Comparison of ENCODE assay signal across 10 cellular contexts in the genomic region with DNA sequence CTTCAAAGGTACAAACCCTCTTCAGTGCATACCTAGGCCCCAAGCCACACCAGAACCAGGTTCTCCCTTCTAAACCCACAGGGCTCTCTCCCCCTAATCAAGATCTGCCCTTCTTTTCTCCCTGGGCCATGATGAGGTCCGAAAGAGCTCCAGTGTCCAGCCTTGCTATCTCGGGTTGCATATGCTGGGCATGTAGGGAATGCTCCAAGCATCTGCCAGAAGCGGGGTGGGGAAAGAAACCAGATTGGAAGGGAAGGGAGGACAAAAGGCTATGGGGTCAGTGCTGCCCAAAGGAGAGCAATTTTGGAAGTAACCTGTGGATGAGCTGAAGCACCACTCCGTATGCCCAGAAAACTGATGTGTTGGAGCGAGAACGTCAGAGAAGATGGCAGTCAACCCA. TPM values are rescaled to one million over a fixed set of nuclear protein-coding genes. Genes with fewer than 3 reads are reported as not detected.
DNase-seq lines count a peak whose midpoint lies in the region; ATAC-seq and TF ChIP-seq lines count a peak whose summit lies in the region.
"Had no signal": no experiment of that assay in that cellular context is flagged by ENCODE, and none has a peak within 500 bp of the region (broad histone marks: within the 10 kb centered on the region; RNA-seq: fewer than 3 reads in every experiment).

No MANE protein-coding gene starts in this region.

- H3K27me3 ChIP-seq in OCI-LY1 (ENCODE audit: insufficient read depth, low read length) (no peaks in the 10 kb centered on the region), rectal smooth muscle tissue (ENCODE audit: control insufficient read depth, insufficient read depth, low read length) (no peaks in the 10 kb centered on the region), gastroesophageal sphincter (no peaks in the 10 kb centered on the region)

- no peaks in the 10 kb centered on the region for H3K9me2 ChIP-seq in OCI-LY1 (ENCODE audit: low read depth, low read length)

- H3K9ac ChIP-seq in OCI-LY1 (ENCODE audit: low read length): peak overlapping the region; percentile 97; the same call in 1 of the 2 replicates
- H3K9ac ChIP-seq in rectal smooth muscle tissue (ENCODE audit: low read length): no peak overlapping the region

- H3K79me2 ChIP-seq in OCI-LY1 (ENCODE audit: insufficient read depth, low read length): peaks cover 31% of the 10 kb centered on the region

- no peak for TF ChIP-seq POLR2A in gastroesophageal sphincter (IDR thresholded peaks at IDR 0.05)

- H3K4me3 ChIP-seq in OCI-LY1 (ENCODE audit: low read depth, low read length, poor library complexity, severe bottlenecking): peak overlapping the region; percentile 77
- peak overlapping the region; percentile 30 for H3K4me3 ChIP-seq in rectal smooth muscle tissue (ENCODE audit: low read length)
- H3K4me3 ChIP-seq in gastroesophageal sphincter: peak overlapping the region in 1 of 2 donors; percentile 94

- DNase-seq in activated T-cell treated with anti-CD3 and anti-CD28 coated beads, Interleukin-2, amount 50 U/mL, for 24 hours: no peak
- no peak for DNase-seq in activated T-cell treated with anti-CD3 and anti-CD28 coated beads, Interleukin-2, amount 50 U/mL, for 1 hour
- DNase-seq in effector memory CD8-positive, alpha-beta T cell: no peak
- DNase-seq in 8988T (no peak), amygdala (lab: John Stamatoyannopoulos, UW) (no peak)
- DNase-seq: occipital lobe, SW 1271 had no signal

- H3K4me3 Mint-ChIP-seq in activated T-cell treated with anti-CD3 and anti-CD28 coated beads, Interleukin-2, amount 50 U/mL, for 24 hours: peak overlapping the region; percentile 89
- H3K4me3 Mint-ChIP-seq in effector memory CD8-positive, alpha-beta T cell: peak overlapping the region; percentile 51 to 95

- no peak for ATAC-seq in effector memory CD8-positive, alpha-beta T cell (replicated peaks)
- no peak for ATAC-seq in gastroesophageal sphincter

- H3K27ac ChIP-seq in OCI-LY1 (ENCODE audit: low read depth, low read length, poor library complexity, severe bottlenecking): no peak overlapping the region
- no peak overlapping the region for H3K27ac ChIP-seq in rectal smooth muscle tissue (ENCODE audit: low read depth, low read length)
- H3K27ac ChIP-seq in gastroesophageal sphincter: no peak overlapping the region

- H3F3A ChIP-seq in OCI-LY1 (ENCODE audit: insufficient read depth, low read length): no peaks in the 10 kb centered on the region

- peaks cover 74% of the 10 kb centered on the region for H3K36me3 Mint-ChIP-seq in activated T-cell treated with anti-CD3 and anti-CD28 coated beads, Interleukin-2, amount 50 U/mL, for 24 hours (ENCODE audit: low read depth)
- H3K36me3 Mint-ChIP-seq in effector memory CD8-positive, alpha-beta T cell (ENCODE audit: insufficient read depth): peaks cover 50% of the 10 kb centered on the region

- H4K20me1 ChIP-seq in OCI-LY1 (ENCODE audit: insufficient read depth, low read length): no peaks in the 10 kb centered on the region

- peaks cover 32% of the 10 kb centered on the region for H3K36me3 ChIP-seq in OCI-LY1 (ENCODE audit: insufficient read depth, low read length)
- H3K36me3 ChIP-seq in rectal smooth muscle tissue (ENCODE audit: control insufficient read depth, insufficient read depth, low read length): peaks cover 15% of the 10 kb centered on the region
- H3K36me3 ChIP-seq in gastroesophageal sphincter: peaks cover 0 to 31% of the 10 kb centered on the region in 2 donors

- TF ChIP-seq CTCF in OCI-LY1 (IDR thresholded peaks at IDR 0.05; ENCODE audit: low read length): no peak
- no peak for TF ChIP-seq CTCF in gastroesophageal sphincter (IDR thresholded peaks at IDR 0.05)

- H3K9me3 Mint-ChIP-seq in activated T-cell treated with anti-CD3 and anti-CD28 coated beads, Interleukin-2, amount 50 U/mL, for 24 hours: no peaks in the 10 kb centered on the region
- H3K9me3 Mint-ChIP-seq in effector memory CD8-positive, alpha-beta T cell: no peaks in the 10 kb centered on the region

- H2AFZ ChIP-seq in OCI-LY1 (ENCODE audit: low read length): no peak overlapping the region

- H3K9me3 ChIP-seq in OCI-LY1 (ENCODE audit: low read length) (no peaks in the 10 kb centered on the region), gastroesophageal sphincter (no peaks in the 10 kb centered on the region)

- H3K4me1 ChIP-seq in OCI-LY1 (ENCODE audit: insufficient read depth, low read length, severe bottlenecking) (peaks cover 32% of the 10 kb centered on the region), rectal smooth muscle tissue (ENCODE audit: control insufficient read depth, insufficient read depth, low read length) (peaks cover 15% of the 10 kb centered on the region), gastroesophageal sphincter (peaks cover 5 to 63% (median 27%) of the 10 kb centered on the region in 3 donors)

- H3K4me1 Mint-ChIP-seq in activated T-cell treated with anti-CD3 and anti-CD28 coated beads, Interleukin-2, amount 50 U/mL, for 24 hours (ENCODE audit: low read depth): peaks cover 46% of the 10 kb centered on the region
- peaks cover 28 to 33% of the 10 kb centered on the region in 2 donors for H3K4me1 Mint-ChIP-seq in effector memory CD8-positive, alpha-beta T cell (ENCODE audit: low read depth in 2 of 2)

- H3K27me3 Mint-ChIP-seq in activated T-cell treated with anti-CD3 and anti-CD28 coated beads, Interleukin-2, amount 50 U/mL, for 24 hours: no peaks in the 10 kb centered on the region
- H3K27me3 Mint-ChIP-seq in effector memory CD8-positive, alpha-beta T cell: no peaks in the 10 kb centered on the region

- WGBS in gastroesophageal sphincter (ENCODE audit: low coverage in 1 of 2), 2 donors: 85 to 93% methylated on average over 5 of the region's 6 CpGs

- H3K27ac Mint-ChIP-seq in activated T-cell treated with anti-CD3 and anti-CD28 coated beads, Interleukin-2, amount 50 U/mL, for 24 hours: peak overlapping the region; percentile 95
- H3K27ac Mint-ChIP-seq in effector memory CD8-positive, alpha-beta T cell: peak overlapping the region; percentile 19 to 61

- peak overlapping the region; percentile 99 for H3K4me2 ChIP-seq in OCI-LY1 (ENCODE audit: low read length)

- TF ChIP-seq EP300 in gastroesophageal sphincter (IDR thresholded peaks at IDR 0.05): no peak

RNA-seq across cellular contexts. Expression of a gene that starts 2.3 kb away (rescaled TPM):
- total RNA-seq in gastroesophageal sphincter: 10 to 100 TPM; 33.8 to 66.3 (median 52.5) TPM

RNA-seq across cellular contexts. Expression of a gene that starts 2.8 kb away (rescaled TPM):
- total RNA-seq in gastroesophageal sphincter: 10 to 100 TPM; 29.6 to 36.8 (median 33.8) TPM

RNA-seq across cellular contexts. Expression of a gene that starts 7.0 kb away (rescaled TPM):
- 100 to 1,000 TPM; 289 to 437 (median 386) TPM for total RNA-seq in gastroesophageal sphincter

RNA-seq across cellular contexts. Expression of a gene that starts 10.0 kb away (rescaled TPM):
- total RNA-seq in gastroesophageal sphincter: 10 to 100 TPM; 29.4 to 38.2 (median 31.0) TPM

RNA-seq across cellular contexts. Expression of a gene that starts 13.1 kb away (rescaled TPM):
- 10 to 100 TPM in 1 of 4 donors, 1 to 10 TPM in 2, not detected in 1; 1.4 to 16.9 (median 4.7) TPM for total RNA-seq in gastroesophageal sphincter
